ENCODE assay signal across 30 cellular contexts in genomic region chr11:71163371-71163770, GRCh38.
"Had no signal": no experiment of that assay in that cellular context is flagged by ENCODE, and none has a peak within 500 bp of the region (broad histone marks: within the 10 kb centered on the region; RNA-seq: fewer than 3 reads in every experiment).

No MANE protein-coding gene starts in this region.

- H3K4me3 ChIP-seq: left lung, lower lobe of right lung, neural progenitor cell, ovary, spleen, stomach, thoracic aorta, tibial artery, upper lobe of right lung had no signal

- H3K27me3 ChIP-seq: left lung, neural progenitor cell, neutrophil, ovary, spleen, stomach, upper lobe of right lung had no signal

- H3K36me3 ChIP-seq: left lung, lower lobe of right lung, neural progenitor cell, neutrophil, ovary, spleen, stomach, thoracic aorta, tibial artery, upper lobe of right lung had no signal

- H3K4me1 Mint-ChIP-seq: mesothelial cell of epicardium; naive B cell; natural killer cell; nephron progenitor cell; neural progenitor cell; stimulated activated naive B cell treated with anti-CD40 and anti-IgM and Interleukin-4, amounts not matched to agents 10 μg/mL and 1 μg/mL and 100 μg/mL, for 72 hours had no signal

- FAIRE-seq: keratinocyte, small intestine, urothelium cell line had no signal

- H3K27ac ChIP-seq: left lung, lower lobe of right lung, neural progenitor cell, neutrophil, ovary, spleen, stomach, thoracic aorta, tibial artery, upper lobe of right lung had no signal

- H3K9ac ChIP-seq: neural progenitor cell had no signal

- DNase-seq: hippocampal formation; left colon; lower lobe of right lung; mammary epithelial cell; mesenchymal stem cell; naive B cell; natural killer cell; nephron progenitor cell; occipital lobe; ovary; right cardiac atrium; small intestine; spleen; stimulated activated CD4-positive, alpha-beta T cell treated with anti-CD3 and anti-CD28 coated beads, Interleukin-4, amount 100 ng/mL, for 4 hours; stimulated activated CD8-positive, alpha-beta memory T cell treated with anti-CD3 and anti-CD28 coated beads, Interleukin-4, amount 100 ng/mL, for 48 hours; stimulated activated naive B cell treated with anti-CD40 and anti-IgM and Interleukin-4, amounts not matched to agents 10 μg/mL and 1 μg/mL and 100 μg/mL, for 72 hours; stimulated activated naive CD8-positive, alpha-beta T cell treated with anti-CD3 and anti-CD28 coated beads, Interleukin-15, Interleukin-2, amounts not matched to agents 100 U/mL and 50 U/mL, for 24 hours; stomach; trophoblast cell; upper lobe of right lung had no signal

- H3K9me3 ChIP-seq: left lung, lower lobe of right lung, neutrophil, ovary, spleen, stomach, thoracic aorta, tibial artery, upper lobe of right lung had no signal

- ATAC-seq: left colon; left lung; lower lobe of right lung; natural killer cell; right cardiac atrium; sciatic nerve; stimulated activated naive B cell treated with anti-CD40 and anti-IgM and Interleukin-4, amounts not matched to agents 10 μg/mL and 1 μg/mL and 100 μg/mL, for 72 hours; stimulated activated naive CD8-positive, alpha-beta T cell treated with anti-CD3 and anti-CD28 coated beads, Interleukin-15, Interleukin-2, amounts not matched to agents 100 U/mL and 50 U/mL, for 24 hours; upper lobe of right lung had no signal

- H3K36me3 Mint-ChIP-seq: mesothelial cell of epicardium; naive B cell; natural killer cell; neural progenitor cell; stimulated activated naive B cell treated with anti-CD40 and anti-IgM and Interleukin-4, amounts not matched to agents 10 μg/mL and 1 μg/mL and 100 μg/mL, for 72 hours had no signal

- H3K4me3 Mint-ChIP-seq: mesothelial cell of epicardium; naive B cell; natural killer cell; nephron progenitor cell; neural progenitor cell; stimulated activated naive B cell treated with anti-CD40 and anti-IgM and Interleukin-4, amounts not matched to agents 10 μg/mL and 1 μg/mL and 100 μg/mL, for 72 hours had no signal

- H3K27ac Mint-ChIP-seq: mesothelial cell of epicardium; naive B cell; natural killer cell; nephron progenitor cell; neural progenitor cell; progenitor cell of endocrine pancreas; stimulated activated naive B cell treated with anti-CD40 and anti-IgM and Interleukin-4, amounts not matched to agents 10 μg/mL and 1 μg/mL and 100 μg/mL, for 72 hours had no signal

- H3K4me1 ChIP-seq: left lung, lower lobe of right lung, neural progenitor cell, spleen, stomach, tibial artery, upper lobe of right lung had no signal

- H3K27me3 Mint-ChIP-seq: progenitor cell of endocrine pancreas had no signal

- H3K9me3 Mint-ChIP-seq: natural killer cell had no signal
